Comparison of ENCODE assay signal across 9 cellular contexts in the genomic region with DNA sequence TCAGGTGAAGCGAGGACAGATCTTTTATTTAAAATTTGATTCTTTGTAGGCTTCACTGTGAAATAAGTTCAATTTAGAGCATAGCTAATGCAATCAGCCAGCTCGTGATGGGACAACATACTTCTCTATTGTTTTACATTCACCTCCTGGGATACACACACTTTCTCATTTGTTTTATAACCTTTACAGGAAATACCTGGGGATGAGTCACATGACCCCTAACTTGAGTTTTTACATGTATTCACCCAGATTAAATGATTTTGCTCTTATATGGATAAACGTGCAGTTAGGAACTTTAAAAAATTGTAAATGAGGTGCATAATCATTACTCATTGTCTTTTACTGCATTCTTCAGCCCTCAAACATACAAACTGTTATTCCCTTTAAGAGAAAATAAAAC.
DNase-seq lines count a peak whose midpoint lies in the region; ATAC-seq and TF ChIP-seq lines count a peak whose summit lies in the region.
"Had no signal": no experiment of that assay in that cellular context is flagged by ENCODE, and none has a peak within 500 bp of the region (broad histone marks: within the 10 kb centered on the region; RNA-seq: fewer than 3 reads in every experiment).

No MANE protein-coding gene starts in this region.

- H3K9me3 Mint-ChIP-seq in CD4-positive, alpha-beta memory T cell, result no peaks in the 10 kb centered on the region

- H3K27me3 ChIP-seq in CD4-positive, alpha-beta memory T cell (ENCODE audit: insufficient read depth, low read length), result no peaks in the 10 kb centered on the region
- H3K27me3 ChIP-seq in colonic mucosa, result no peaks in the 10 kb centered on the region

- H3K27me3 Mint-ChIP-seq in CD4-positive, alpha-beta memory T cell, result peaks cover 3 to 7% of the 10 kb centered on the region in 2 donors

- H3K4me3 Mint-ChIP-seq in CD4-positive, alpha-beta memory T cell, result peak overlapping the region; percentile 15 to 91 (median 84)

- H3K27ac Mint-ChIP-seq in CD4-positive, alpha-beta memory T cell, result peak overlapping the region in 3 of 7 donors; percentile 3 to 26 (median 23)

- peak overlapping the region in 1 of 2 donors; percentile 61 for H3K9ac ChIP-seq in colonic mucosa (ENCODE audit: low read depth in 2 of 2, low read length in 2 of 2)

- no peaks in the 10 kb centered on the region for H3K36me3 ChIP-seq in CD4-positive, alpha-beta memory T cell (ENCODE audit: insufficient read depth, low read length)
- no peaks in the 10 kb centered on the region for H3K36me3 ChIP-seq in colonic mucosa
- no peaks in the 10 kb centered on the region for H3K36me3 ChIP-seq in mucosa of descending colon (ENCODE audit: low read depth)

- intact Hi-C loops in CD4-positive, alpha-beta memory T cell (cut with micrococcal nuclease), result loop anchor here (5.0 kb wide), 1 partner anchor 126 kb away; no protein-coding TSS in a partner anchor
- intact Hi-C loops in colonic mucosa (cut with DNase I) (no loop called here), mucosa of descending colon (cut with DNase I, micrococcal nuclease) (loop anchor here in 1 of 2 donors (10.0 kb wide), 2 partner anchors 59 to 129 kb away; no protein-coding TSS in a partner anchor)

- TF ChIP-seq CTCF in colonic mucosa (IDR thresholded peaks at IDR 0.05) (no peak), mucosa of descending colon (IDR thresholded peaks at IDR 0.05) (no peak)

- H3K9me3 ChIP-seq in CD4-positive, alpha-beta memory T cell (ENCODE audit: control insufficient read depth in 1 of 2, low read length in 2 of 2), result no peaks in the 10 kb centered on the region
- no peaks in the 10 kb centered on the region for H3K9me3 ChIP-seq in colonic mucosa
- no peaks in the 10 kb centered on the region for H3K9me3 ChIP-seq in mucosa of descending colon

- H3K4me3 ChIP-seq in CD4-positive, alpha-beta memory T cell (ENCODE audit: low read length in 2 of 2), result no peak overlapping the region
- H3K4me3 ChIP-seq in colonic mucosa (no peak overlapping the region), mucosa of descending colon (no peak overlapping the region)

- ATAC-seq in mucosa of descending colon (peak; percentile 28), GM18867 (IDR thresholded peaks at IDR 0.05; ENCODE audit: unreplicated experiment) (no peak)

- TF ChIP-seq POLR2A in erythroblast (IDR thresholded peaks at IDR 0.05; ENCODE audit: low read length), result no peak

- no peaks in the 10 kb centered on the region for H3K36me3 Mint-ChIP-seq in CD4-positive, alpha-beta memory T cell

- H3K4me1 Mint-ChIP-seq in CD4-positive, alpha-beta memory T cell, result peaks cover 6 to 27% (median 14%) of the 10 kb centered on the region in 4 donors

- H3K27ac ChIP-seq in CD4-positive, alpha-beta memory T cell (ENCODE audit: low read depth, low read length), result no peak overlapping the region
- H3K27ac ChIP-seq in colonic mucosa, result peak overlapping the region; percentile 52

- DNase-seq in CD4-positive, alpha-beta memory T cell, result no peak
- DNase-seq in HT1080 (ENCODE audit: low read depth), result peak; percentile 80
- DNase-seq in colonic mucosa, result peak; percentile 16
- peak in 1 of 3 donors; percentile 7 for DNase-seq in mucosa of descending colon
- no peak for DNase-seq in NCI-H146 treated with DMSO at 0.1 percent for 48 hours (lab: John Stamatoyannopoulos, UW; ENCODE audit: unreplicated experiment)
- no peak for DNase-seq in NCI-H187 (lab: John Stamatoyannopoulos, UW)
- no peak for DNase-seq in erythroblast (lab: John Stamatoyannopoulos, UW)
- DNase-seq: NCI-H446 had no signal

- POLR2A ChIA-PET in CD4-positive, alpha-beta memory T cell (lab: Charles Lee; ENCODE audit: partially characterized antibody), result no interaction called here

- CTCF ChIA-PET in CD4-positive, alpha-beta memory T cell (lab: Charles Lee; ENCODE audit: partially characterized antibody), result no interaction called here

- no peaks in the 10 kb centered on the region for H3K4me1 ChIP-seq in CD4-positive, alpha-beta memory T cell (ENCODE audit: insufficient read depth, low read length)
- no peaks in the 10 kb centered on the region for H3K4me1 ChIP-seq in colonic mucosa
- peaks cover 27% of the 10 kb centered on the region for H3K4me1 ChIP-seq in mucosa of descending colon (ENCODE audit: low read depth)

Comparison
In these comparisons a context has a peak if more than half of its experiments do, and no peak if none do; other contexts are left out.
1. DNase-seq: peak in HT1080 (single experiment) and colonic mucosa (single experiment); none in CD4-positive, alpha-beta memory T cell (0 of 5), NCI-H146 treated with DMSO at 0.1 percent for 48 hours (single experiment), NCI-H187 (0 of 2) and erythroblast (0 of 2).